ENCODE assay signal across 13 cellular contexts in the genomic region with DNA sequence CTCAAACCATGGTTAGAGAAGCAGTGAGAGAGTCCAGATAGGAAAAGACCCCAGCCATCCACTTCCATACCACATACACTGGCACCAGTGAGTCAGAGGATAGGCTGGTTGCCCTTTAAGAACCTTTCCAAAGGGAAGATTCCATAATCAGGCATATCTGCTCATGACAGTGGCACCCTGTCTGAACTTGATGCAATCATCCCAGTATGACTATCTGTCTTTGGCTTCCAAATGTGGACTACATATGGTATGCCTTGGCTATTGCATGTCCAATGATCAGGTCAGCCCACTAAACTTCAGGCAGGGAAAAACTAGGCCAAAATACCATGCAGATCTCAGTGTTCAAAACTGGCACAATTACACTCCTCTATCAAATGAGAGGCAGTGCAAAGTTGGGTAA. TPM values are rescaled to one million over a fixed set of nuclear protein-coding genes. Genes with fewer than 3 reads are reported as not detected.
A peak's percentile ranks its signal among the peaks of the same experiment; 100 is the strongest.
DNase-seq lines count a peak whose midpoint lies in the region; ATAC-seq and TF ChIP-seq lines count a peak whose summit lies in the region.
"Had no signal": no experiment of that assay in that cellular context is flagged by ENCODE, and none has a peak within 500 bp of the region (broad histone marks: within the 10 kb centered on the region; RNA-seq: fewer than 3 reads in every experiment).

No MANE protein-coding gene starts in this region.

- peak; percentile 85 for ATAC-seq in RWPE2 (ENCODE audit: low read depth)
- ATAC-seq in sciatic nerve: peak; percentile 27

- intact Hi-C loops in sciatic nerve (cut with DNase I): no loop called here

- DNase-seq in COLO829 (ENCODE audit: low spot score): peak; percentile 29
- DNase-seq in RWPE2 (ENCODE audit: low spot score): no peak
- peak; percentile 67 to 80 for DNase-seq in foreskin fibroblast
- DNase-seq in sciatic nerve (ENCODE audit: low spot score): no peak
- no peak for DNase-seq in stimulated activated CD4-positive, alpha-beta T cell treated with anti-CD3 and anti-CD28 coated beads, Interleukin-1b, Interleukin-23, amount 100 ng/mL, for 48 hours
- DNase-seq in NCI-H128 (lab: John Stamatoyannopoulos, UW; ENCODE audit: unreplicated experiment): no peak
- DNase-seq in activated CD4-positive, alpha-beta T cell treated with anti-CD3 and anti-CD28 coated beads, Interleukin-2, amount 50 U/mL, for 48 hours: no peak
- no peak for DNase-seq in ecto neural progenitor cell (ENCODE audit: low spot score)
- DNase-seq: activated naive CD4-positive, alpha-beta T cell treated with Interleukin-2 at 50 U/mL for 16 hours; CD4-positive, alpha-beta memory T cell; effector memory CD4-positive, alpha-beta T cell; NCI-H2081 treated with DMSO at 0.1 percent for 48 hours; stimulated activated CD8-positive, alpha-beta memory T cell treated with anti-CD3 and anti-CD28 coated beads, Interleukin-4, amount 100 ng/mL, for 48 hours had no signal

- H3K4me1 ChIP-seq in RWPE2 (ENCODE audit: insufficient read depth, poor library complexity, severe bottlenecking): peaks cover 4% of the 10 kb centered on the region

- H3K4me3 ChIP-seq in RWPE2 (ENCODE audit: severe bottlenecking) (no peak overlapping the region), foreskin fibroblast (ENCODE audit: low read depth in 1 of 2, low read length in 2 of 2) (no peak overlapping the region)

- no peak for TF ChIP-seq CTCF in RWPE2 (IDR thresholded peaks at IDR 0.05; ENCODE audit: poor library complexity, severe bottlenecking)
- TF ChIP-seq CTCF in foreskin fibroblast (IDR thresholded peaks at IDR 0.05; ENCODE audit: low read depth, low read length): no peak

- no peaks in the 10 kb centered on the region for H3K27me3 ChIP-seq in RWPE2 (ENCODE audit: insufficient read depth, poor library complexity, severe bottlenecking)

- H3K9me3 ChIP-seq in RWPE2 (ENCODE audit: severe bottlenecking): no peaks in the 10 kb centered on the region

- H3K27ac ChIP-seq in RWPE2 (ENCODE audit: poor library complexity, severe bottlenecking): no peak overlapping the region

- H3K36me3 ChIP-seq in RWPE2 (ENCODE audit: low read depth): no peaks in the 10 kb centered on the region

RNA-seq across cellular contexts. Expression of a gene that starts 20.6 kb away (rescaled TPM):
- total RNA-seq in sciatic nerve: 34.1 TPM
- total RNA-seq: CD4-positive, alpha-beta memory T cell had no signal

RNA-seq across cellular contexts. Expression of a gene that starts 28.3 kb away (rescaled TPM):
- 73.5 TPM for total RNA-seq in sciatic nerve

RNA-seq across cellular contexts. Expression of a gene that starts 28.7 kb away (rescaled TPM):
- total RNA-seq in sciatic nerve: 72.4 TPM

RNA-seq across cellular contexts. Expression of a gene that starts 40.6 kb away (rescaled TPM):
- 30.2 TPM for total RNA-seq in sciatic nerve

Comparison
In these comparisons a context has a peak if more than half of its experiments do, and no peak if none do; other contexts are left out.
1. DNase-seq: peak in COLO829 (single experiment) and foreskin fibroblast (2 of 2); none in RWPE2 (single experiment), sciatic nerve (single experiment), stimulated activated CD4-positive, alpha-beta T cell treated with anti-CD3 and anti-CD28 coated beads, Interleukin-1b, Interleukin-23, amount 100 ng/mL, for 48 hours (single experiment), NCI-H128 (single experiment), activated CD4-positive, alpha-beta T cell treated with anti-CD3 and anti-CD28 coated beads, Interleukin-2, amount 50 U/mL, for 48 hours (0 of 2) and ecto neural progenitor cell (single experiment).